8 cellular contexts compared by ENCODE assay signal in genomic region chr2:231463698-231464575, GRCh38. TPM values are rescaled to one million over a fixed set of nuclear protein-coding genes. Genes with fewer than 3 reads are reported as not detected.
DNase-seq lines count a peak whose midpoint lies in the region; ATAC-seq and TF ChIP-seq lines count a peak whose summit lies in the region.

A gene with protein sequence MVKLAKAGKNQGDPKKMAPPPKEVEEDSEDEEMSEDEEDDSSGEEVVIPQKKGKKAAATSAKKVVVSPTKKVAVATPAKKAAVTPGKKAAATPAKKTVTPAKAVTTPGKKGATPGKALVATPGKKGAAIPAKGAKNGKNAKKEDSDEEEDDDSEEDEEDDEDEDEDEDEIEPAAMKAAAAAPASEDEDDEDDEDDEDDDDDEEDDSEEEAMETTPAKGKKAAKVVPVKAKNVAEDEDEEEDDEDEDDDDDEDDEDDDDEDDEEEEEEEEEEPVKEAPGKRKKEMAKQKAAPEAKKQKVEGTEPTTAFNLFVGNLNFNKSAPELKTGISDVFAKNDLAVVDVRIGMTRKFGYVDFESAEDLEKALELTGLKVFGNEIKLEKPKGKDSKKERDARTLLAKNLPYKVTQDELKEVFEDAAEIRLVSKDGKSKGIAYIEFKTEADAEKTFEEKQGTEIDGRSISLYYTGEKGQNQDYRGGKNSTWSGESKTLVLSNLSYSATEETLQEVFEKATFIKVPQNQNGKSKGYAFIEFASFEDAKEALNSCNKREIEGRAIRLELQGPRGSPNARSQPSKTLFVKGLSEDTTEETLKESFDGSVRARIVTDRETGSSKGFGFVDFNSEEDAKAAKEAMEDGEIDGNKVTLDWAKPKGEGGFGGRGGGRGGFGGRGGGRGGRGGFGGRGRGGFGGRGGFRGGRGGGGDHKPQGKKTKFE (minus strand): TSS chr2:231464484. CDS start chr2:231464353, 131 bp downstream.

- peaks cover 40% of the 10 kb centered on the region for H3K36me3 ChIP-seq in ACC112 (ENCODE audit: insufficient read depth, low read length)
- H3K36me3 ChIP-seq in kidney epithelial cell (ENCODE audit: control insufficient read depth, insufficient read depth, low read length): peaks cover 5% of the 10 kb centered on the region

- H3K9me3 Mint-ChIP-seq in activated B cell treated with CpG ODN at 0.5 μM for 24 hours: no peaks in the 10 kb centered on the region

- H3K4me1 ChIP-seq in ACC112 (ENCODE audit: control insufficient read depth, insufficient read depth, low read length, unreplicated experiment): peaks cover 19% of the 10 kb centered on the region

- H3K27me3 Mint-ChIP-seq in activated B cell treated with CpG ODN at 0.5 μM for 24 hours: no peaks in the 10 kb centered on the region

- H3K36me3 Mint-ChIP-seq in activated B cell treated with CpG ODN at 0.5 μM for 24 hours (ENCODE audit: low read depth): peaks cover 50% of the 10 kb centered on the region

- H3K4me3 ChIP-seq in ACC112 (ENCODE audit: low read depth, low read length) (peak within 1 kb of the TSS; percentile 100), kidney epithelial cell (ENCODE audit: low read depth, low read length) (peak within 1 kb of the TSS; percentile 100)

- peaks cover 39% of the 10 kb centered on the region for H3K4me1 Mint-ChIP-seq in activated B cell treated with CpG ODN at 0.5 μM for 24 hours

- H3K27me3 ChIP-seq in ACC112 (ENCODE audit: insufficient read depth, low read length) (no peaks in the 10 kb centered on the region), kidney epithelial cell (ENCODE audit: control insufficient read depth, insufficient read depth, low read length) (no peaks in the 10 kb centered on the region)

- intact Hi-C loops in activated B cell treated with CpG ODN at 0.5 μM for 24 hours (cut with micrococcal nuclease): loop anchor here (1.0 to 5.0 kb wide), 10 partner anchors 12 to 407 kb away; partner anchors contain the start of genes PDE6D, PSMD1 and PTMA

- ATAC-seq in GM18870 (IDR thresholded peaks at IDR 0.05; ENCODE audit: unreplicated experiment) (peak; percentile 84), HG03135 (IDR thresholded peaks at IDR 0.05; ENCODE audit: unreplicated experiment) (peak; percentile 86), activated B cell treated with CpG ODN at 0.5 μM for 24 hours (ENCODE audit: low read depth) (peak; percentile 54)

- POLR2A ChIA-PET in activated B cell treated with CpG ODN at 0.5 μM for 24 hours (lab: Charles Lee): interaction anchor here (0.6 to 5.9 kb wide), 49 partner anchors 10 to 1542 kb away, joined by 3 to 96 read pairs (median 5); partner anchors contain the start of genes ARMC9, B3GNT7, COPS7B and EIF4E2

- CTCF ChIA-PET in activated B cell treated with CpG ODN at 0.5 μM for 24 hours (lab: Charles Lee): interaction anchor here (0.7 to 5.3 kb wide), 7 partner anchors 12 to 411 kb away, joined by 3 to 36 read pairs (median 4); no protein-coding TSS in a partner anchor

- H3K27ac ChIP-seq in ACC112 (ENCODE audit: low read depth, low read length): peak within 1 kb of the TSS; percentile 92
- H3K27ac ChIP-seq in caudate nucleus (ENCODE audit: low read depth, low read length): peak within 1 kb of the TSS; percentile 93

- peak within 1 kb of the TSS; percentile 98 for H3K4me3 Mint-ChIP-seq in activated B cell treated with CpG ODN at 0.5 μM for 24 hours

- H3K27ac Mint-ChIP-seq in activated B cell treated with CpG ODN at 0.5 μM for 24 hours: peak within 1 kb of the TSS; percentile 100

- peak; percentile 78 for DNase-seq in NCI-H2196 treated with DMSO at 0.1 percent for 48 hours (lab: John Stamatoyannopoulos, UW; ENCODE audit: unreplicated experiment)
- DNase-seq in activated B cell treated with CpG ODN at 0.5 μM for 24 hours: peak; percentile 71
- DNase-seq in caudate nucleus (lab: John Stamatoyannopoulos, UW): peak in 51 of 61 donors; percentile 19 to 97 (median 76)
- peak; percentile 85 for DNase-seq in kidney epithelial cell (ENCODE audit: low read depth)
- peak; percentile 83 to 84 for DNase-seq in stimulated activated CD4-positive, alpha-beta T cell treated with anti-CD3 and anti-CD28 coated beads, Interleukin-1b, Interleukin-23, amount 100 ng/mL, for 4 hours (ENCODE audit: low read depth in 2 of 2)

- no peak for TF ChIP-seq CTCF in activated B cell treated with CpG ODN at 0.5 μM for 24 hours (IDR thresholded peaks at IDR 0.05)
- TF ChIP-seq CTCF in kidney epithelial cell (IDR thresholded peaks at IDR 0.05; ENCODE audit: insufficient read depth, low read length, poor library complexity, severe bottlenecking): no peak

- H3K79me2 ChIP-seq in ACC112 (ENCODE audit: control insufficient read depth, insufficient read depth, low read length, unreplicated experiment): peaks cover 54% of the 10 kb centered on the region

- H2AFZ ChIP-seq in ACC112 (ENCODE audit: low read length, unreplicated experiment): peak within 1 kb of the TSS; percentile 43

RNA-seq across cellular contexts. Expression of the gene that starts here (rescaled TPM):
- 693 and 761 TPM in 2 replicates for total RNA-seq in activated B cell treated with CpG ODN at 0.5 μM for 24 hours
- total RNA-seq in kidney epithelial cell: 122 and 160 TPM in 2 replicates

Comparison
In these comparisons a context has a peak if more than half of its experiments do, and no peak if none do; other contexts are left out.
1. Peak in every context shown above with its lines: DNase-seq, ATAC-seq, H3K4me3 ChIP-seq and H3K27ac ChIP-seq.